14 cellular contexts compared by ENCODE assay signal in genomic region chr21:43262427-43262826, GRCh38.
DNase-seq lines count a peak whose midpoint lies in the region; FAIRE-seq and TF ChIP-seq lines count a peak whose summit lies in the region.
"Had no signal": no experiment of that assay in that cellular context is flagged by ENCODE, and none has a peak within 500 bp of the region (broad histone marks: within the 10 kb centered on the region; RNA-seq: fewer than 3 reads in every experiment).

No MANE protein-coding gene starts in this region.

- H3K9me3 ChIP-seq in spleen (no peaks in the 10 kb centered on the region), transverse colon (no peaks in the 10 kb centered on the region)
- H3K9me3 ChIP-seq: esophagus squamous epithelium had no signal

- DNase-seq in NB4 (ENCODE audit: low read depth), result peak; percentile 23
- DNase-seq in dermis microvascular lymphatic vessel endothelial cell (ENCODE audit: low read depth in 2 of 2), result peak; percentile 10 to 44
- peak; percentile 81 for DNase-seq in islet precursor cell
- DNase-seq in spleen, result peak; percentile 68
- no peak for DNase-seq in C1 segment of cervical spinal cord (lab: John Stamatoyannopoulos, UW)
- no peak for DNase-seq in RCC 7860 (ENCODE audit: low spot score)
- DNase-seq in SHP77 (lab: John Stamatoyannopoulos, UW), result no peak
- DNase-seq in transverse colon, result no peak
- DNase-seq: esophagus squamous epithelium, kidney glomerular epithelial cell, MV-4-11, NCI-H345, nucleus accumbens had no signal

- H3K36me3 ChIP-seq in spleen (no peaks in the 10 kb centered on the region), transverse colon (no peaks in the 10 kb centered on the region)
- H3K36me3 ChIP-seq: esophagus squamous epithelium had no signal

- FAIRE-seq in RCC 7860 (lab: Jason Lieb, UNC), result no peak

- 67 to 88% (median 82%) methylated on average over 1 of the region's 1 CpG for WGBS in spleen, 5 donors
- WGBS in transverse colon (ENCODE audit: low coverage in 1 of 2), 2 donors, result 33 to 100% methylated on average over 1 of the region's 1 CpG

- H3K27me3 ChIP-seq in spleen (replicated peaks in 1 of 7), result no peaks in the 10 kb centered on the region
- no peaks in the 10 kb centered on the region for H3K27me3 ChIP-seq in transverse colon
- H3K27me3 ChIP-seq: esophagus squamous epithelium had no signal

- TF ChIP-seq CTCF in NB4 (IDR thresholded peaks at IDR 0.05; ENCODE audit: low read depth, low read length) (no peak), spleen (IDR thresholded peaks at IDR 0.05 in 8 of 11, conservative IDR thresholded peaks at IDR 0.05 in 3 of 11) (no peak), transverse colon (IDR thresholded peaks at IDR 0.05) (no peak)

- H3K27ac ChIP-seq in spleen (no peak overlapping the region), transverse colon (no peak overlapping the region)
- H3K27ac ChIP-seq: esophagus squamous epithelium, RWPE1 had no signal

- H3K4me3 ChIP-seq in NB4 (ENCODE audit: low read depth, low read length), result no peak overlapping the region
- H3K4me3 ChIP-seq in spleen, result no peak overlapping the region
- no peak overlapping the region for H3K4me3 ChIP-seq in transverse colon
- H3K4me3 ChIP-seq: esophagus squamous epithelium had no signal

- H3K4me1 ChIP-seq in spleen, result no peaks in the 10 kb centered on the region
- no peaks in the 10 kb centered on the region for H3K4me1 ChIP-seq in transverse colon

- intact Hi-C loops in spleen (cut with DNase I; ENCODE audit: low total_unique reads) (no loop called here), transverse colon (cut with DNase I; ENCODE audit: low total_unique reads) (no loop called here)

- TF ChIP-seq EP300 in transverse colon (IDR thresholded peaks at IDR 0.05; ENCODE audit: low read depth), result no peak

- no peak for TF ChIP-seq POLR2A in NB4 (IDR thresholded peaks at IDR 0.05; ENCODE audit: extremely low read depth, insufficient read length)
- TF ChIP-seq POLR2A in spleen (IDR thresholded peaks at IDR 0.05), result no peak
- no peak for TF ChIP-seq POLR2A in transverse colon (IDR thresholded peaks at IDR 0.05)

- in situ Hi-C loops in transverse colon (cut with MboI; ENCODE audit: low pct_ligation_motif_present in 1 of 4, low pct_unique_long_range_greater_than_20kb in 1 of 4, low sequenced_read_pairs in 3 of 4), result no loop called here

Comparison
In these comparisons a context has a peak if more than half of its experiments do, and no peak if none do; other contexts are left out.
1. DNase-seq: peak in NB4 (single experiment), dermis microvascular lymphatic vessel endothelial cell (2 of 2), islet precursor cell (single experiment) and spleen (single experiment); none in C1 segment of cervical spinal cord (0 of 14), RCC 7860 (single experiment), SHP77 (0 of 2) and transverse colon (single experiment).